ENCODE assay signal across 2 cellular contexts in the genomic region with DNA sequence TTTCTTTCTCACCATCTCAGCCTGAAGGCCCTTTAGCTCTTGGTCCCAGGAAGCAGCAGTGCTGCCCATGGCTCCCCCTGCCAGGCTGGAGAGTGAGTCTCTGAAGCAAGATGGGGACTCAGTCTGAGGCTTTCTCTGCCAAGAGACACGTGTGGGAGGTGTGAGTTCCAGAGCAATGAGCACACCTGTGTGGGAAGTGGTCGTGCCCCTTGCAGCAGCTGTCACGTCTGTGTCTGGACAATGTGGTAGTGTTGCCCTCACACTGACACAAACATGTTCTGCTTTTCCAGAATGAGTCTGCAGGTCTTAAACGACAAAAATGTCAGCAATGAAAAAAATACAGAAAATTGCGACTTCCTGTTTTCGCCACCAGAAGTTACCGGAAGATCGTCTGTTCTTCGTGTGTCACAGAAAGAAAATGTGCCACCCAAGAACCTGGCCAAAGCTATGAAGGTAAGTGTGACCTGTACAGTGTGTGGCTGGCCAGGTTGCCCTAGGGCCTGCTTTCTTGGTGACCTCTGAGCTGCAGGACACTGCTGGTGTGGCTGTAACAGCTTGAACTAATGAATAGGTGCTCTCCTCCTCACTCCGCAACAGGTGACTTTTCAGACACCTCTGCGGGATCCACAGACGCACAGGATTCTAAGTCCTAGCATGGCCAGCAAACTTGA.
TF ChIP-seq lines count a peak whose summit lies in the region.

No MANE protein-coding gene starts in this region.

TF ChIP-seq in HCT116, 20 proteins besides CTCF, POLR2A, EP300 and RAD21:
- TF ChIP-seq, protein P1, sequence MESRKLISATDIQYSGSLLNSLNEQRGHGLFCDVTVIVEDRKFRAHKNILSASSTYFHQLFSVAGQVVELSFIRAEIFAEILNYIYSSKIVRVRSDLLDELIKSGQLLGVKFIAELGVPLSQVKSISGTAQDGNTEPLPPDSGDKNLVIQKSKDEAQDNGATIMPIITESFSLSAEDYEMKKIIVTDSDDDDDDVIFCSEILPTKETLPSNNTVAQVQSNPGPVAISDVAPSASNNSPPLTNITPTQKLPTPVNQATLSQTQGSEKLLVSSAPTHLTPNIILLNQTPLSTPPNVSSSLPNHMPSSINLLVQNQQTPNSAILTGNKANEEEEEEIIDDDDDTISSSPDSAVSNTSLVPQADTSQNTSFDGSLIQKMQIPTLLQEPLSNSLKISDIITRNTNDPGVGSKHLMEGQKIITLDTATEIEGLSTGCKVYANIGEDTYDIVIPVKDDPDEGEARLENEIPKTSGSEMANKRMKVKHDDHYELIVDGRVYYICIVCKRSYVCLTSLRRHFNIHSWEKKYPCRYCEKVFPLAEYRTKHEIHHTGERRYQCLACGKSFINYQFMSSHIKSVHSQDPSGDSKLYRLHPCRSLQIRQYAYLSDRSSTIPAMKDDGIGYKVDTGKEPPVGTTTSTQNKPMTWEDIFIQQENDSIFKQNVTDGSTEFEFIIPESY (IDR thresholded peaks at IDR 0.05; ENCODE audit: extremely low read depth, insufficient replicate concordance, low read length) = no peak
- TF ChIP-seq TCF7L2 (IDR thresholded peaks at IDR 0.05; ENCODE audit: borderline replicate concordance, extremely low read depth, insufficient read depth, insufficient read length) (no peak), SRF (IDR thresholded peaks at IDR 0.05; ENCODE audit: low read depth) (no peak), ZFX (IDR thresholded peaks at IDR 0.05) (no peak), SP1 (IDR thresholded peaks at IDR 0.05; ENCODE audit: low read depth) (no peak), ELF1 (IDR thresholded peaks at IDR 0.05; ENCODE audit: borderline replicate concordance, low read depth) (no peak), YY1 (IDR thresholded peaks at IDR 0.05; ENCODE audit: extremely low read depth, insufficient replicate concordance, low read depth, low read length) (no peak), FOSL1 (IDR thresholded peaks at IDR 0.05; ENCODE audit: low read depth) (no peak)
- TF ChIP-seq, protein P2, sequence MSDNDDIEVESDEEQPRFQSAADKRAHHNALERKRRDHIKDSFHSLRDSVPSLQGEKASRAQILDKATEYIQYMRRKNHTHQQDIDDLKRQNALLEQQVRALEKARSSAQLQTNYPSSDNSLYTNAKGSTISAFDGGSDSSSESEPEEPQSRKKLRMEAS (IDR thresholded peaks at IDR 0.05) = no peak
- TF ChIP-seq, protein P3, sequence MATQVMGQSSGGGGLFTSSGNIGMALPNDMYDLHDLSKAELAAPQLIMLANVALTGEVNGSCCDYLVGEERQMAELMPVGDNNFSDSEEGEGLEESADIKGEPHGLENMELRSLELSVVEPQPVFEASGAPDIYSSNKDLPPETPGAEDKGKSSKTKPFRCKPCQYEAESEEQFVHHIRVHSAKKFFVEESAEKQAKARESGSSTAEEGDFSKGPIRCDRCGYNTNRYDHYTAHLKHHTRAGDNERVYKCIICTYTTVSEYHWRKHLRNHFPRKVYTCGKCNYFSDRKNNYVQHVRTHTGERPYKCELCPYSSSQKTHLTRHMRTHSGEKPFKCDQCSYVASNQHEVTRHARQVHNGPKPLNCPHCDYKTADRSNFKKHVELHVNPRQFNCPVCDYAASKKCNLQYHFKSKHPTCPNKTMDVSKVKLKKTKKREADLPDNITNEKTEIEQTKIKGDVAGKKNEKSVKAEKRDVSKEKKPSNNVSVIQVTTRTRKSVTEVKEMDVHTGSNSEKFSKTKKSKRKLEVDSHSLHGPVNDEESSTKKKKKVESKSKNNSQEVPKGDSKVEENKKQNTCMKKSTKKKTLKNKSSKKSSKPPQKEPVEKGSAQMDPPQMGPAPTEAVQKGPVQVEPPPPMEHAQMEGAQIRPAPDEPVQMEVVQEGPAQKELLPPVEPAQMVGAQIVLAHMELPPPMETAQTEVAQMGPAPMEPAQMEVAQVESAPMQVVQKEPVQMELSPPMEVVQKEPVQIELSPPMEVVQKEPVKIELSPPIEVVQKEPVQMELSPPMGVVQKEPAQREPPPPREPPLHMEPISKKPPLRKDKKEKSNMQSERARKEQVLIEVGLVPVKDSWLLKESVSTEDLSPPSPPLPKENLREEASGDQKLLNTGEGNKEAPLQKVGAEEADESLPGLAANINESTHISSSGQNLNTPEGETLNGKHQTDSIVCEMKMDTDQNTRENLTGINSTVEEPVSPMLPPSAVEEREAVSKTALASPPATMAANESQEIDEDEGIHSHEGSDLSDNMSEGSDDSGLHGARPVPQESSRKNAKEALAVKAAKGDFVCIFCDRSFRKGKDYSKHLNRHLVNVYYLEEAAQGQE (IDR thresholded peaks at IDR 0.05; ENCODE audit: low read depth) = no peak

TF ChIP-seq in endothelial cell of umbilical vein, 7 proteins besides CTCF, POLR2A, EP300 and RAD21:
- TF ChIP-seq FOS (IDR thresholded peaks at IDR 0.05; ENCODE audit: borderline replicate concordance, insufficient read depth, low read length) (no peak), JUN (IDR thresholded peaks at IDR 0.05; ENCODE audit: borderline replicate concordance, insufficient read depth, insufficient read length, low read depth) (no peak), EZH2 (IDR thresholded peaks at IDR 0.05; ENCODE audit: borderline replicate concordance, low read depth, low read length, severe bottlenecking) (no peak), POLR2AphosphoS5 (IDR thresholded peaks at IDR 0.05; ENCODE audit: insufficient read depth, low read depth, low read length) (no peak), GATA2 (IDR thresholded peaks at IDR 0.05; ENCODE audit: insufficient read depth, insufficient read length, low read depth, low read length) (no peak), MYC (IDR thresholded peaks at IDR 0.05; ENCODE audit: low read depth, low read length) (no peak)
- TF ChIP-seq, protein P2 (IDR thresholded peaks at IDR 0.05; ENCODE audit: insufficient read depth, insufficient read length) = no peak
